In genomic region chr15:41116116-41116871, GRCh38 we compare ENCODE assay signal across 8 cellular contexts. TPM values are rescaled to one million over a fixed set of nuclear protein-coding genes. Genes with fewer than 3 reads are reported as not detected.
A peak's percentile ranks its signal among the peaks of the same experiment; 100 is the strongest.
DNase-seq lines count a peak whose midpoint lies in the region; FAIRE-seq and TF ChIP-seq lines count a peak whose summit lies in the region.

INO80 (minus strand) TSS chr15:41116280; CDS start chr15:41096310, 19,970 bp downstream.

- H3K4me3 Mint-ChIP-seq in nephron: peak within 1 kb of the TSS; percentile 89 to 100 (median 96)
- H3K4me3 Mint-ChIP-seq in stimulated activated naive CD8-positive, alpha-beta T cell treated with anti-CD3 and anti-CD28 coated beads, Interleukin-15, Interleukin-2, amounts not matched to agents 100 ng/mL and 50 ng/mL, for 24 hours: peak within 1 kb of the TSS; percentile 94

- peak within 1 kb of the TSS; percentile 94 for H3K4me3 ChIP-seq in fibroblast of the aortic adventitia (ENCODE audit: low read depth, low read length)

- peak; percentile 58; the same call in 1 of the 2 replicates for TF ChIP-seq POLR2A in H54 (IDR thresholded peaks at IDR 0.05; ENCODE audit: low read depth, low read length)

- H3K4me1 Mint-ChIP-seq in nephron: peaks cover 21% of the 10 kb centered on the region
- peaks cover 35% of the 10 kb centered on the region for H3K4me1 Mint-ChIP-seq in stimulated activated naive CD8-positive, alpha-beta T cell treated with anti-CD3 and anti-CD28 coated beads, Interleukin-15, Interleukin-2, amounts not matched to agents 100 ng/mL and 50 ng/mL, for 24 hours (ENCODE audit: low read depth)

- TF ChIP-seq CTCF in fibroblast of the aortic adventitia (IDR thresholded peaks at IDR 0.05; ENCODE audit: insufficient read depth, low read length): no peak
- TF ChIP-seq CTCF in nephron (IDR thresholded peaks at IDR 0.05; ENCODE audit: unreplicated experiment in 3 of 3): no peak

- H3K36me3 Mint-ChIP-seq in nephron (ENCODE audit: low read depth): peaks cover 6% of the 10 kb centered on the region
- H3K36me3 Mint-ChIP-seq in stimulated activated naive CD8-positive, alpha-beta T cell treated with anti-CD3 and anti-CD28 coated beads, Interleukin-15, Interleukin-2, amounts not matched to agents 100 ng/mL and 50 ng/mL, for 24 hours (ENCODE audit: low read depth): peaks cover 24% of the 10 kb centered on the region

- H3K27me3 Mint-ChIP-seq in nephron (ENCODE audit: low read depth): no peaks in the 10 kb centered on the region
- H3K27me3 Mint-ChIP-seq in stimulated activated naive CD8-positive, alpha-beta T cell treated with anti-CD3 and anti-CD28 coated beads, Interleukin-15, Interleukin-2, amounts not matched to agents 100 ng/mL and 50 ng/mL, for 24 hours: no peaks in the 10 kb centered on the region

- DNase-seq in EH (ENCODE audit: low read depth) (peak; percentile 99), H54 (ENCODE audit: insufficient read length, low spot score) (peak; percentile 89), M059J (ENCODE audit: low read depth) (peak; percentile 98), SHP77 (lab: John Stamatoyannopoulos, UW) (peak; percentile 95 to 97), fibroblast of the aortic adventitia (ENCODE audit: low read depth) (peak; percentile 99)
- DNase-seq in activated effector memory CD4-positive, alpha-beta T cell treated with Interleukin-2 at 50 U/mL for 16 hours: peak; percentile 90

- peak within 1 kb of the TSS; percentile 97 to 99 (median 98) for H3K27ac Mint-ChIP-seq in nephron
- H3K27ac Mint-ChIP-seq in stimulated activated naive CD8-positive, alpha-beta T cell treated with anti-CD3 and anti-CD28 coated beads, Interleukin-15, Interleukin-2, amounts not matched to agents 100 ng/mL and 50 ng/mL, for 24 hours: peak within 1 kb of the TSS; percentile 98

- FAIRE-seq in H54 (lab: Jason Lieb, UNC): peak; percentile 84

- H3K9me3 Mint-ChIP-seq in nephron: no peaks in the 10 kb centered on the region
- H3K9me3 Mint-ChIP-seq in stimulated activated naive CD8-positive, alpha-beta T cell treated with anti-CD3 and anti-CD28 coated beads, Interleukin-15, Interleukin-2, amounts not matched to agents 100 ng/mL and 50 ng/mL, for 24 hours: no peaks in the 10 kb centered on the region

RNA-seq across cellular contexts. Expression of gene INO80, which starts in this region (rescaled TPM):
- 9.0 and 18.9 TPM in 2 replicates for total RNA-seq in M059J (2014; rRNA removed; shearing (Covaris generic))
- 20.0 and 24.9 TPM in 2 replicates for total RNA-seq in fibroblast of the aortic adventitia (ENCODE audit: low replicate concordance)

Comparison
In these comparisons a context has a peak if more than half of its experiments do, and no peak if none do; other contexts are left out.
1. Peak in every context shown above with its lines: DNase-seq and H3K4me3 ChIP-seq.